ENCODE assay signal across 1 cellular context in the genomic region with DNA sequence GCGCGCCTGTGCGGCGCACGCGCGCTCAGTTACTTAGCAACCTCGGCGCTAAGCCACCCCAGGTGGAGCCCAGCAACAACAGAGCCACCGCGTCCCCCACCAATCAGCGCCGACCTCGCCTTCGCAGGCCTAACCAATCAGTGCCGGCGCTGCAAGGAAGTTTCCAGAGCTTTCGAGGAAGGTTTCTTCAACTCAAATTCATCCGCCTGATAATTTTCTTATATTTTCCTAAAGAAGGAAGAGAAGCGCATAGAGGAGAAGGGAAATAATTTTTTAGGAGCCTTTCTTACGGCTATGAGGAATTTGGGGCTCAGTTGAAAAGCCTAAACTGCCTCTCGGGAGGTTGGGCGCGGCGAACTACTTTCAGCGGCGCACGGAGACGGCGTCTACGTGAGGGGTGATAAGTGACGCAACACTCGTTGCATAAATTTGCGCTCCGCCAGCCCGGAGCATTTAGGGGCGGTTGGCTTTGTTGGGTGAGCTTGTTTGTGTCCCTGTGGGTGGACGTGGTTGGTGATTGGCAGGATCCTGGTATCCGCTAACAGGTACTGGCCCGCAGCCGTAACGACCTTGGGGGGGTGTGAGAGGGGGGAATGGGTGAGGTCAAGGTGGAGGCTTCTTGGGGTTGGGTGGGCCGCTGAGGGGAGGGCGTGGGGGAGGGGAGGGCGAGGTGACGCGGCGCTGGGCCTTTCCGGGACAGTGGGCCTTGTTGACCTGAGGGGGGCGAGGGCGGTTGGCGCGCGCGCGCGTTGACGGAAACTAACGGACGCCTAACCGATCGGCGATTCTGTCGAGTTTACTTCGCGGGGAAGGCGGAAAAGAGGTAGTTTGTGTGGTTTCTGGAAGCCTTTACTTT.
TF ChIP-seq lines count a peak whose summit lies in the region.

A gene (plus strand): TSS at position 452 of the 856 bp plus-strand sequence. CDS start 817 bp downstream, outside the sequence.

TF ChIP-seq in HepG2, 621 proteins besides CTCF, POLR2A, EP300 and RAD21 (continued from another document and continues in another):
- TF ChIP-seq CHD2 (IDR thresholded peaks at IDR 0.05; ENCODE audit: low read depth, low read length) (peak; percentile 89), AKAP8 (CRISPR knock-in tag; IDR thresholded peaks at IDR 0.05) (no peak), HOXD1 (CRISPR knock-in tag; IDR thresholded peaks at IDR 0.05) (no peak), ATRX (CRISPR knock-in tag; IDR thresholded peaks at IDR 0.05; ENCODE audit: borderline replicate concordance) (no peak), TBX2 (CRISPR knock-in tag; IDR thresholded peaks at IDR 0.05; ENCODE audit: borderline replicate concordance) (peak; percentile 64; the same call in 1 of the 2 replicates), CAMTA2 (CRISPR knock-in tag; IDR thresholded peaks at IDR 0.05; ENCODE audit: borderline replicate concordance) (no peak), ZFP36L2 (CRISPR knock-in tag; IDR thresholded peaks at IDR 0.05) (no peak), RBAK (CRISPR knock-in tag; IDR thresholded peaks at IDR 0.05) (no peak), HMGA1 (CRISPR knock-in tag; conservative IDR thresholded peaks at IDR 0.05) (no peak), GTF2F1 (IDR thresholded peaks at IDR 0.05; ENCODE audit: low read length) (0 out of 2 replicates have a peak, but pooled peaks have one; percentile 82), ZNF124 (CRISPR knock-in tag; IDR thresholded peaks at IDR 0.05) (no peak; the same call in none of the 2 replicates), CEBPB (IDR thresholded peaks at IDR 0.05; ENCODE audit: borderline replicate concordance, low read depth, low read length) (peak; percentile 98), TAF1 (CRISPR knock-in tag; IDR thresholded peaks at IDR 0.05) (peak; percentile 88), DNMT3B (CRISPR knock-in tag; conservative IDR thresholded peaks at IDR 0.05) (no peak), CBX5 (CRISPR knock-in tag; IDR thresholded peaks at IDR 0.05; ENCODE audit: borderline replicate concordance) (0 out of 2 replicates have a peak, but pooled peaks have one; percentile 15), FOXJ3 (CRISPR knock-in tag; IDR thresholded peaks at IDR 0.05; ENCODE audit: borderline replicate concordance) (peak; percentile 73; the same call in 1 of the 2 replicates), ZNF264 (CRISPR knock-in tag; IDR thresholded peaks at IDR 0.05) (no peak), ZNF44 (CRISPR knock-in tag; IDR thresholded peaks at IDR 0.05) (no peak), ZNF572 (CRISPR knock-in tag; IDR thresholded peaks at IDR 0.05) (no peak), ZNF430 (CRISPR knock-in tag; IDR thresholded peaks at IDR 0.05) (peak; percentile 96), ZNF292 (CRISPR knock-in tag; IDR thresholded peaks at IDR 0.05; ENCODE audit: borderline replicate concordance, low read depth) (no peak), ZNF160 (CRISPR knock-in tag; IDR thresholded peaks at IDR 0.05) (no peak), MTA3 (CRISPR knock-in tag; IDR thresholded peaks at IDR 0.05) (no peak), SYNCRIP (IDR thresholded peaks at IDR 0.05; ENCODE audit: insufficient read depth, low read depth, low read length) (no peak), ZNF564 (CRISPR knock-in tag; IDR thresholded peaks at IDR 0.05) (0 out of 2 replicates have a peak, but pooled peaks have one; percentile 37), ZNF749 (CRISPR knock-in tag; IDR thresholded peaks at IDR 0.05; ENCODE audit: borderline replicate concordance) (peak; percentile 24; the same call in 1 of the 2 replicates), FLYWCH1 (CRISPR knock-in tag; IDR thresholded peaks at IDR 0.05) (no peak), ZNF569 (CRISPR knock-in tag; IDR thresholded peaks at IDR 0.05; ENCODE audit: borderline replicate concordance) (no peak), GATA4 (IDR thresholded peaks at IDR 0.05; ENCODE audit: borderline replicate concordance, low read depth) (peak; percentile 89), ZSCAN12 (CRISPR knock-in tag; IDR thresholded peaks at IDR 0.05) (0 out of 2 replicates have a peak, but pooled peaks have one; percentile 82), PHF5A (CRISPR knock-in tag; IDR thresholded peaks at IDR 0.05; ENCODE audit: low read depth, unreplicated experiment) (no peak), ZNF577 (CRISPR knock-in tag; IDR thresholded peaks at IDR 0.05; ENCODE audit: borderline replicate concordance, low read depth) (no peak), ZNF841 (CRISPR knock-in tag; IDR thresholded peaks at IDR 0.05; ENCODE audit: borderline replicate concordance) (no peak), HCFC1 (IDR thresholded peaks at IDR 0.05; ENCODE audit: low read depth, low read length) (peak; percentile 51; the same call in 1 of the 2 replicates), ASH2L (IDR thresholded peaks at IDR 0.05; ENCODE audit: insufficient read length, low read depth, low read length) (peak; percentile 96), REL (CRISPR knock-in tag; conservative IDR thresholded peaks at IDR 0.05) (no peak), ZNF230 (CRISPR knock-in tag; IDR thresholded peaks at IDR 0.05) (0 out of 2 replicates have a peak, but pooled peaks have one; percentile 43), ZSCAN25 (CRISPR knock-in tag; IDR thresholded peaks at IDR 0.05) (no peak), MAFG (CRISPR knock-in tag; IDR thresholded peaks at IDR 0.05) (no peak), HDAC1 (CRISPR knock-in tag; IDR thresholded peaks at IDR 0.05) (peak; percentile 84)
- TF ChIP-seq, protein P1, sequence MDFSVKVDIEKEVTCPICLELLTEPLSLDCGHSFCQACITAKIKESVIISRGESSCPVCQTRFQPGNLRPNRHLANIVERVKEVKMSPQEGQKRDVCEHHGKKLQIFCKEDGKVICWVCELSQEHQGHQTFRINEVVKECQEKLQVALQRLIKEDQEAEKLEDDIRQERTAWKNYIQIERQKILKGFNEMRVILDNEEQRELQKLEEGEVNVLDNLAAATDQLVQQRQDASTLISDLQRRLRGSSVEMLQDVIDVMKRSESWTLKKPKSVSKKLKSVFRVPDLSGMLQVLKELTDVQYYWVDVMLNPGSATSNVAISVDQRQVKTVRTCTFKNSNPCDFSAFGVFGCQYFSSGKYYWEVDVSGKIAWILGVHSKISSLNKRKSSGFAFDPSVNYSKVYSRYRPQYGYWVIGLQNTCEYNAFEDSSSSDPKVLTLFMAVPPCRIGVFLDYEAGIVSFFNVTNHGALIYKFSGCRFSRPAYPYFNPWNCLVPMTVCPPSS (IDR thresholded peaks at IDR 0.05) = no peak
- TF ChIP-seq, protein P2, sequence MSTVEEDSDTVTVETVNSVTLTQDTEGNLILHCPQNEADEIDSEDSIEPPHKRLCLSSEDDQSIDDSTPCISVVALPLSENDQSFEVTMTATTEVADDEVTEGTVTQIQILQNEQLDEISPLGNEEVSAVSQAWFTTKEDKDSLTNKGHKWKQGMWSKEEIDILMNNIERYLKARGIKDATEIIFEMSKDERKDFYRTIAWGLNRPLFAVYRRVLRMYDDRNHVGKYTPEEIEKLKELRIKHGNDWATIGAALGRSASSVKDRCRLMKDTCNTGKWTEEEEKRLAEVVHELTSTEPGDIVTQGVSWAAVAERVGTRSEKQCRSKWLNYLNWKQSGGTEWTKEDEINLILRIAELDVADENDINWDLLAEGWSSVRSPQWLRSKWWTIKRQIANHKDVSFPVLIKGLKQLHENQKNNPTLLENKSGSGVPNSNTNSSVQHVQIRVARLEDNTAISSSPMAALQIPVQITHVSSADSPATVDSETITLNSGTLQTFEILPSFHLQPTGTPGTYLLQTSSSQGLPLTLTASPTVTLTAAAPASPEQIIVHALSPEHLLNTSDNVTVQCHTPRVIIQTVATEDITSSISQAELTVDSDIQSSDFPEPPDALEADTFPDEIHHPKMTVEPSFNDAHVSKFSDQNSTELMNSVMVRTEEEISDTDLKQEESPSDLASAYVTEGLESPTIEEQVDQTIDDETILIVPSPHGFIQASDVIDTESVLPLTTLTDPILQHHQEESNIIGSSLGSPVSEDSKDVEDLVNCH (CRISPR knock-in tag; IDR thresholded peaks at IDR 0.05) = no peak
- TF ChIP-seq, protein P3, sequence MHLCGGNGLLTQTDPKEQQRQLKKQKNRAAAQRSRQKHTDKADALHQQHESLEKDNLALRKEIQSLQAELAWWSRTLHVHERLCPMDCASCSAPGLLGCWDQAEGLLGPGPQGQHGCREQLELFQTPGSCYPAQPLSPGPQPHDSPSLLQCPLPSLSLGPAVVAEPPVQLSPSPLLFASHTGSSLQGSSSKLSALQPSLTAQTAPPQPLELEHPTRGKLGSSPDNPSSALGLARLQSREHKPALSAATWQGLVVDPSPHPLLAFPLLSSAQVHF (CRISPR knock-in tag; IDR thresholded peaks at IDR 0.05) = 0 out of 2 replicates have a peak, but pooled peaks have one; percentile 31
- TF ChIP-seq, protein P4, sequence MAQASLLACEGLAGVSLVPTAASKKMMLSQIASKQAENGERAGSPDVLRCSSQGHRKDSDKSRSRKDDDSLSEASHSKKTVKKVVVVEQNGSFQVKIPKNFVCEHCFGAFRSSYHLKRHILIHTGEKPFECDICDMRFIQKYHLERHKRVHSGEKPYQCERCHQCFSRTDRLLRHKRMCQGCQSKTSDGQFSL (CRISPR knock-in tag; IDR thresholded peaks at IDR 0.05) = no peak; the same call in 1 of the 2 replicates
- TF ChIP-seq, protein P5, sequence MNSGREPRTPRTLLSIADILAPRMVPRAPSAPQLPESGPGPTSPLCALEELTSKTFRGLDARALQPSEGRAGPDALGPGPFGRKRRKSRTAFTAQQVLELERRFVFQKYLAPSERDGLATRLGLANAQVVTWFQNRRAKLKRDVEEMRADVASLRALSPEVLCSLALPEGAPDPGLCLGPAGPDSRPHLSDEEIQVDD (CRISPR knock-in tag; IDR thresholded peaks at IDR 0.05; ENCODE audit: borderline replicate concordance) = no peak
- TF ChIP-seq, protein P6, sequence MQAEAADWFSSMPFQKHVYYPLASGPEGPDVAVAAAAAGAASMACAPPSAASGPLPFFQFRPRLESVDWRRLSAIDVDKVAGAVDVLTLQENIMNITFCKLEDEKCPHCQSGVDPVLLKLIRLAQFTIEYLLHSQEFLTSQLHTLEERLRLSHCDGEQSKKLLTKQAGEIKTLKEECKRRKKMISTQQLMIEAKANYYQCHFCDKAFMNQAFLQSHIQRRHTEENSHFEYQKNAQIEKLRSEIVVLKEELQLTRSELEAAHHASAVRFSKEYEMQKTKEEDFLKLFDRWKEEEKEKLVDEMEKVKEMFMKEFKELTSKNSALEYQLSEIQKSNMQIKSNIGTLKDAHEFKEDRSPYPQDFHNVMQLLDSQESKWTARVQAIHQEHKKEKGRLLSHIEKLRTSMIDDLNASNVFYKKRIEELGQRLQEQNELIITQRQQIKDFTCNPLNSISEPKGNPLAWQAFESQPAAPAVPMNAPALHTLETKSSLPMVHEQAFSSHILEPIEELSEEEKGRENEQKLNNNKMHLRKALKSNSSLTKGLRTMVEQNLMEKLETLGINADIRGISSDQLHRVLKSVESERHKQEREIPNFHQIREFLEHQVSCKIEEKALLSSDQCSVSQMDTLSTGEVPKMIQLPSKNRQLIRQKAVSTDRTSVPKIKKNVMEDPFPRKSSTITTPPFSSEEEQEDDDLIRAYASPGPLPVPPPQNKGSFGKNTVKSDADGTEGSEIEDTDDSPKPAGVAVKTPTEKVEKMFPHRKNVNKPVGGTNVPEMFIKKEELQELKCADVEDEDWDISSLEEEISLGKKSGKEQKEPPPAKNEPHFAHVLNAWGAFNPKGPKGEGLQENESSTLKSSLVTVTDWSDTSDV (CRISPR knock-in tag; IDR thresholded peaks at IDR 0.05) = peak; percentile 80; the same call in 1 of the 2 replicates
- TF ChIP-seq, protein P7, sequence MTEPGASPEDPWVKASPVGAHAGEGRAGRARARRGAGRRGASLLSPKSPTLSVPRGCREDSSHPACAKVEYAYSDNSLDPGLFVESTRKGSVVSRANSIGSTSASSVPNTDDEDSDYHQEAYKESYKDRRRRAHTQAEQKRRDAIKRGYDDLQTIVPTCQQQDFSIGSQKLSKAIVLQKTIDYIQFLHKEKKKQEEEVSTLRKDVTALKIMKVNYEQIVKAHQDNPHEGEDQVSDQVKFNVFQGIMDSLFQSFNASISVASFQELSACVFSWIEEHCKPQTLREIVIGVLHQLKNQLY (CRISPR knock-in tag; IDR thresholded peaks at IDR 0.05) = no peak
- TF ChIP-seq, protein P8, sequence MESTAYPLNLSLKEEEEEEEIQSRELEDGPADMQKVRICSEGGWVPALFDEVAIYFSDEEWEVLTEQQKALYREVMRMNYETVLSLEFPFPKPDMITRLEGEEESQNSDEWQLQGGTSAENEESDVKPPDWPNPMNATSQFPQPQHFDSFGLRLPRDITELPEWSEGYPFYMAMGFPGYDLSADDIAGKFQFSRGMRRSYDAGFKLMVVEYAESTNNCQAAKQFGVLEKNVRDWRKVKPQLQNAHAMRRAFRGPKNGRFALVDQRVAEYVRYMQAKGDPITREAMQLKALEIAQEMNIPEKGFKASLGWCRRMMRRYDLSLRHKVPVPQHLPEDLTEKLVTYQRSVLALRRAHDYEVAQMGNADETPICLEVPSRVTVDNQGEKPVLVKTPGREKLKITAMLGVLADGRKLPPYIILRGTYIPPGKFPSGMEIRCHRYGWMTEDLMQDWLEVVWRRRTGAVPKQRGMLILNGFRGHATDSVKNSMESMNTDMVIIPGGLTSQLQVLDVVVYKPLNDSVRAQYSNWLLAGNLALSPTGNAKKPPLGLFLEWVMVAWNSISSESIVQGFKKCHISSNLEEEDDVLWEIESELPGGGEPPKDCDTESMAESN (CRISPR knock-in tag; conservative IDR thresholded peaks at IDR 0.05) = peak; percentile 80
- TF ChIP-seq, protein P9, sequence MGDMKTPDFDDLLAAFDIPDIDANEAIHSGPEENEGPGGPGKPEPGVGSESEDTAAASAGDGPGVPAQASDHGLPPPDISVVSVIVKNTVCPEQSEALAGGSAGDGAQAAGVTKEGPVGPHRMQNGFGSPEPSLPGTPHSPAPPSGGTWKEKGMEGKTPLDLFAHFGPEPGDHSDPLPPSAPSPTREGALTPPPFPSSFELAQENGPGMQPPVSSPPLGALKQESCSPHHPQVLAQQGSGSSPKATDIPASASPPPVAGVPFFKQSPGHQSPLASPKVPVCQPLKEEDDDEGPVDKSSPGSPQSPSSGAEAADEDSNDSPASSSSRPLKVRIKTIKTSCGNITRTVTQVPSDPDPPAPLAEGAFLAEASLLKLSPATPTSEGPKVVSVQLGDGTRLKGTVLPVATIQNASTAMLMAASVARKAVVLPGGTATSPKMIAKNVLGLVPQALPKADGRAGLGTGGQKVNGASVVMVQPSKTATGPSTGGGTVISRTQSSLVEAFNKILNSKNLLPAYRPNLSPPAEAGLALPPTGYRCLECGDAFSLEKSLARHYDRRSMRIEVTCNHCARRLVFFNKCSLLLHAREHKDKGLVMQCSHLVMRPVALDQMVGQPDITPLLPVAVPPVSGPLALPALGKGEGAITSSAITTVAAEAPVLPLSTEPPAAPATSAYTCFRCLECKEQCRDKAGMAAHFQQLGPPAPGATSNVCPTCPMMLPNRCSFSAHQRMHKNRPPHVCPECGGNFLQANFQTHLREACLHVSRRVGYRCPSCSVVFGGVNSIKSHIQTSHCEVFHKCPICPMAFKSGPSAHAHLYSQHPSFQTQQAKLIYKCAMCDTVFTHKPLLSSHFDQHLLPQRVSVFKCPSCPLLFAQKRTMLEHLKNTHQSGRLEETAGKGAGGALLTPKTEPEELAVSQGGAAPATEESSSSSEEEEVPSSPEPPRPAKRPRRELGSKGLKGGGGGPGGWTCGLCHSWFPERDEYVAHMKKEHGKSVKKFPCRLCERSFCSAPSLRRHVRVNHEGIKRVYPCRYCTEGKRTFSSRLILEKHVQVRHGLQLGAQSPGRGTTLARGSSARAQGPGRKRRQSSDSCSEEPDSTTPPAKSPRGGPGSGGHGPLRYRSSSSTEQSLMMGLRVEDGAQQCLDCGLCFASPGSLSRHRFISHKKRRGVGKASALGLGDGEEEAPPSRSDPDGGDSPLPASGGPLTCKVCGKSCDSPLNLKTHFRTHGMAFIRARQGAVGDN (CRISPR knock-in tag; IDR thresholded peaks at IDR 0.05) = peak; percentile 83
- TF ChIP-seq, protein P10, sequence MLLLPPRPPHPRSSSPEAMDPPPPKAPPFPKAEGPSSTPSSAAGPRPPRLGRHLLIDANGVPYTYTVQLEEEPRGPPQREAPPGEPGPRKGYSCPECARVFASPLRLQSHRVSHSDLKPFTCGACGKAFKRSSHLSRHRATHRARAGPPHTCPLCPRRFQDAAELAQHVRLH (CRISPR knock-in tag; IDR thresholded peaks at IDR 0.05; ENCODE audit: borderline replicate concordance, low read depth) = 0 out of 2 replicates have a peak, but pooled peaks have one; percentile 25
